10 cellular contexts compared by ENCODE assay signal in the genomic region with DNA sequence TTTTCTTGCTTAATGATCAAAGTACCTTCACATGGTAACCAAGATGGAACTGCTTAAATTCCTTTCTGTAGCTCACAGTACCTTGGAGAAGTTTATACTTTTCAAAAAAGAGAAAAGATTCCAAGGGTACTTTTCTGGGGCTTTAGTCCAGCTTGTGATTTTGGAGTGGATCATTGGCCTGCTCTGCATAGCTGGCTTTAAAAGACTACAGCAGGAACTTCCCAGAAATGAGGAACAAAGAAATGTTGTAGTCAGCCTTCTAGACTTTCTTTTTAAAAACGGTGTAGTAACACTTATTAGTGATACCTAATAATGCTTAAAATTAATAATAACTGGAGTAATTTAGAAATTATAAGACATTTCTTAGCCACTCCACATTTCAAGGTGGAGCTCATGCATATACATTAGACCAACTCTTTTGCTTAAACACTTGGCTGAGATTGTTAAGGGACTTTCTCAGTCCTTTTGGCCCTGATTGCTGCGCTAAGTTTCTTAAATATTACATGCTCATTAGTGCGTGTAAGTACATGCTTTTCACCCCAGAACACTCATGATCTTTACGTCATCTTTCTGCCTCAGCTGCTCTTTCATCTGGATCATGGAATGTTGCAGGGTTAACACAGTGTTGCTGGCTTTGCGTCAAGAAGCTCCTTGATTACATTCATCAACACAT. TPM values are rescaled to one million over a fixed set of nuclear protein-coding genes. Genes with fewer than 3 reads are reported as not detected.
A peak's percentile ranks its signal among the peaks of the same experiment; 100 is the strongest.
DNase-seq lines count a peak whose midpoint lies in the region; ATAC-seq, FAIRE-seq and TF ChIP-seq lines count a peak whose summit lies in the region.
"Had no signal": no experiment of that assay in that cellular context is flagged by ENCODE, and none has a peak within 500 bp of the region (broad histone marks: within the 10 kb centered on the region; RNA-seq: fewer than 3 reads in every experiment).

No MANE protein-coding gene starts in this region.

- H3K27me3 ChIP-seq in CD8-positive, alpha-beta memory T cell (ENCODE audit: insufficient read depth, low read length, poor library complexity, severe bottlenecking): no peaks in the 10 kb centered on the region

- no peaks in the 10 kb centered on the region for H3K9me3 Mint-ChIP-seq in CD8-positive, alpha-beta memory T cell

- no peaks in the 10 kb centered on the region for H3K4me1 Mint-ChIP-seq in CD8-positive, alpha-beta memory T cell

- H3K4me1 ChIP-seq in CD8-positive, alpha-beta memory T cell (ENCODE audit: insufficient read depth, low read length): no peaks in the 10 kb centered on the region
- no peaks in the 10 kb centered on the region for H3K4me1 ChIP-seq in mucosa of descending colon (ENCODE audit: low read depth)

- no peaks in the 10 kb centered on the region for H3K36me3 ChIP-seq in CD8-positive, alpha-beta memory T cell (ENCODE audit: insufficient read depth, low read length)
- H3K36me3 ChIP-seq in mucosa of descending colon (ENCODE audit: low read depth): no peaks in the 10 kb centered on the region

- no peak overlapping the region for H3K4me3 ChIP-seq in CD8-positive, alpha-beta memory T cell (ENCODE audit: low read length)
- no peak overlapping the region for H3K4me3 ChIP-seq in mucosa of descending colon

- H3K27ac Mint-ChIP-seq in CD8-positive, alpha-beta memory T cell: peak overlapping the region in 1 of 8 donors; percentile 65
- H3K27ac Mint-ChIP-seq: activated naive CD8-positive, alpha-beta T cell had no signal

- TF ChIP-seq POLR2A in H54 (IDR thresholded peaks at IDR 0.05; ENCODE audit: low read depth, low read length): no peak

- TF ChIP-seq CTCF in GM10248 (IDR thresholded peaks at IDR 0.05; ENCODE audit: control extremely low read depth, extremely low read depth, low read depth, missing control alignments) (no peak), mucosa of descending colon (IDR thresholded peaks at IDR 0.05) (no peak)

- DNase-seq in GM10248 (ENCODE audit: extremely low spot score) (peak; percentile 22), left ventricle myocardium superior (no peak), H54 (ENCODE audit: insufficient read length, low spot score) (no peak), 8988T (no peak), mucosa of descending colon (no peak)
- DNase-seq in CD8-positive, alpha-beta memory T cell: no peak

- H3K27me3 Mint-ChIP-seq in CD8-positive, alpha-beta memory T cell: no peaks in the 10 kb centered on the region
- H3K27me3 Mint-ChIP-seq: activated naive CD8-positive, alpha-beta T cell had no signal

- POLR2A ChIA-PET in GM10248 (lab: Yijun Ruan, JAX): interaction anchor here (1.8 kb wide), 1 partner anchor 58 kb away, joined by 7 read pairs; a partner anchor contains a TSS
- POLR2A ChIA-PET in CD8-positive, alpha-beta memory T cell (lab: Charles Lee): no interaction called here

- ATAC-seq in GM21381 (IDR thresholded peaks at IDR 0.05; ENCODE audit: unreplicated experiment) (peak; percentile 24), HG03354 (IDR thresholded peaks at IDR 0.05; ENCODE audit: poor library complexity, severe bottlenecking, unreplicated experiment) (peak; percentile 33), left ventricle myocardium superior (peak; percentile 57), mucosa of descending colon (no peak)

- H3K9me3 ChIP-seq in CD8-positive, alpha-beta memory T cell (ENCODE audit: low read length): no peaks in the 10 kb centered on the region
- no peaks in the 10 kb centered on the region for H3K9me3 ChIP-seq in mucosa of descending colon

- intact Hi-C loops in left ventricle myocardium superior (cut with micrococcal nuclease) (no loop called here), mucosa of descending colon (cut with DNase I, micrococcal nuclease) (no loop called here)

- FAIRE-seq in H54 (lab: Jason Lieb, UNC): no peak
- FAIRE-seq: HTR-8/SVneo had no signal

- no peak overlapping the region for H3K4me3 Mint-ChIP-seq in CD8-positive, alpha-beta memory T cell
- H3K4me3 Mint-ChIP-seq: activated naive CD8-positive, alpha-beta T cell had no signal

- H3K27ac ChIP-seq in CD8-positive, alpha-beta memory T cell (ENCODE audit: low read depth, low read length): no peak overlapping the region

- peaks cover 13 to 49% (median 19%) of the 10 kb centered on the region in 3 donors for H3K36me3 Mint-ChIP-seq in CD8-positive, alpha-beta memory T cell

- CTCF ChIA-PET in GM10248 (lab: Yijun Ruan, JAX): interaction anchor here (1.0 to 3.8 kb wide), 8 partner anchors 8 to 776 kb away, joined by 3 to 20 read pairs (median 4); no protein-coding TSS in a partner anchor
- CTCF ChIA-PET in CD8-positive, alpha-beta memory T cell (lab: Charles Lee): no interaction called here

RNA-seq across cellular contexts. Expression of a gene that starts 57.3 kb away (rescaled TPM):
- total RNA-seq in left ventricle myocardium superior (21.1 TPM), mucosa of descending colon (10 to 100 TPM; 22.1 to 37.5 (median 34.1) TPM)
- total RNA-seq in CD8-positive, alpha-beta memory T cell: 10 to 100 TPM; 17.8 to 18.3 TPM
- polyA plus RNA-seq in CD8-positive, alpha-beta memory T cell: 22.3 TPM

RNA-seq across cellular contexts. Expression of a gene that starts 58.0 kb away (rescaled TPM):
- 36.4 TPM for total RNA-seq in left ventricle myocardium superior
- 10 to 100 TPM; 29.9 to 36.5 TPM for total RNA-seq in CD8-positive, alpha-beta memory T cell
- 7.4 TPM for polyA plus RNA-seq in CD8-positive, alpha-beta memory T cell
- total RNA-seq in mucosa of descending colon: 10 to 100 TPM in 2 of 3 donors, 1 to 10 TPM in 1; 6.2 to 43.8 (median 14.4) TPM
